Comparison of ENCODE assay signal across 20 cellular contexts in the genomic region with DNA sequence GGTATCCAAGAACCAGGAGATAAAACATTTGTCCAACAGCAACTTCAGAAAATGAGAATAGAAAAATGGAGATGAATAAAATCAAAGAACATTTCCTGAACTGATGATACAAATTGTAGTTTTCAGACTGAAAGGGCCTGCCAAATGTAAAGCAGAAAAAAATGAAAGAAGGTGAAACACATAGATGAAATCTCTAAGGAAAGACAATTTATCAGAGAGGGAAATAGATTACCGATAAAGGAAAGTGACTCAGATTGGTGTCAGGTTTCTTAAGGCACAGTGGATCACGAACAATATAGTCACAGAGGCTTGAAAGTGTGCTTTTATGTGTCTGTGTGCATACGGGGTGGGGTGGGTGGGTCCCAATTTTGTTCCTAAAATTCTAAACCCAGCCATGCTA. TPM values are rescaled to one million over a fixed set of nuclear protein-coding genes. Genes with fewer than 3 reads are reported as not detected.
DNase-seq lines count a peak whose midpoint lies in the region; ATAC-seq, FAIRE-seq and TF ChIP-seq lines count a peak whose summit lies in the region.
"Had no signal": no experiment of that assay in that cellular context is flagged by ENCODE, and none has a peak within 500 bp of the region (broad histone marks: within the 10 kb centered on the region; RNA-seq: fewer than 3 reads in every experiment).

No MANE protein-coding gene starts in this region.

- H3K4me3 ChIP-seq in breast epithelium (no peak overlapping the region), PC-3 (ENCODE audit: low read length) (no peak overlapping the region), endothelial cell of umbilical vein (replicated peaks in 1 of 3; ENCODE audit: insufficient read depth in 1 of 3, low read depth in 1 of 3, low read length in 3 of 3) (no peak overlapping the region)

- H3K27ac ChIP-seq in breast epithelium (no peak overlapping the region), PC-3 (ENCODE audit: low read length) (no peak overlapping the region), endothelial cell of umbilical vein (ENCODE audit: insufficient read depth, low read depth, low read length) (no peak overlapping the region)

- peaks cover 0 to 1% of the 10 kb centered on the region in 2 donors for H3K4me1 ChIP-seq in breast epithelium
- peaks cover 8% of the 10 kb centered on the region for H3K4me1 ChIP-seq in PC-3 (ENCODE audit: insufficient read depth, low read length)
- H3K4me1 ChIP-seq in endothelial cell of umbilical vein (ENCODE audit: control insufficient read depth, extremely low read depth, insufficient read depth, low read length): peaks cover 11% of the 10 kb centered on the region

- TF ChIP-seq POLR2A in breast epithelium (IDR thresholded peaks at IDR 0.05): no peak
- TF ChIP-seq POLR2A in endothelial cell of umbilical vein (IDR thresholded peaks at IDR 0.05; ENCODE audit: low read depth, low read length): no peak
- no peak for TF ChIP-seq POLR2A in GM12892 (IDR thresholded peaks at IDR 0.05; ENCODE audit: low read depth, low read length)

- TF ChIP-seq CTCF in MCF 10A (IDR thresholded peaks at IDR 0.05; ENCODE audit: unreplicated experiment): no peak
- no peak for TF ChIP-seq CTCF in breast epithelium (IDR thresholded peaks at IDR 0.05)
- TF ChIP-seq CTCF in PC-3 (conservative IDR thresholded peaks at IDR 0.05; ENCODE audit: low read depth, low read length): no peak
- TF ChIP-seq CTCF in endothelial cell of umbilical vein (IDR thresholded peaks at IDR 0.05; ENCODE audit: extremely low read depth in 1 of 2, insufficient read depth in 1 of 2, low read depth in 1 of 2, low read length in 2 of 2): no peak

- H3K9me3 ChIP-seq in breast epithelium (no peaks in the 10 kb centered on the region), PC-3 (ENCODE audit: low read length) (no peaks in the 10 kb centered on the region), endothelial cell of umbilical vein (replicated peaks; ENCODE audit: control insufficient read depth, insufficient read depth, low read length) (no peaks in the 10 kb centered on the region)

- peaks cover 20% of the 10 kb centered on the region for H3K79me2 ChIP-seq in PC-3 (ENCODE audit: low read length)
- H3K79me2 ChIP-seq in endothelial cell of umbilical vein (ENCODE audit: control insufficient read depth, insufficient read depth, low read length): peaks cover 8% of the 10 kb centered on the region

- peak; percentile 55 for FAIRE-seq in endothelial cell of umbilical vein (lab: Jason Lieb, UNC)
- no peak for FAIRE-seq in GM12892 (lab: Jason Lieb, UNC)
- FAIRE-seq: GM19239 had no signal

- no peaks in the 10 kb centered on the region for H3K27me3 Mint-ChIP-seq in MCF 10A (ENCODE audit: insufficient read depth, unreplicated experiment)
- H3K27me3 Mint-ChIP-seq: activated naive CD4-positive, alpha-beta T cell treated with anti-CD3 and anti-CD28 coated beads, Interleukin-2, amount 50 U/mL, for 24 hours; B cell had no signal

- H4K20me1 ChIP-seq in PC-3 (ENCODE audit: low read length) (no peaks in the 10 kb centered on the region), endothelial cell of umbilical vein (replicated peaks; ENCODE audit: control insufficient read depth, extremely low read depth, insufficient read depth, low read length) (no peaks in the 10 kb centered on the region)

- DNase-seq in MCF 10A (ENCODE audit: unreplicated experiment) (no peak), breast epithelium (ENCODE audit: low spot score in 2 of 2) (no peak), PC-3 (peak; percentile 55), endothelial cell of umbilical vein (ENCODE audit: low read depth, low spot score) (peak; percentile 35), GM12892 (ENCODE audit: insufficient read length) (no peak), GM19238 (ENCODE audit: insufficient read length, low spot score) (no peak)
- DNase-seq: DMS153; left cardiac atrium; midbrain; NCI-H1694; NCI-H446 treated with DMSO at 0.1 percent for 48 hours; stimulated activated CD4-positive, alpha-beta T cell treated with anti-CD3 and anti-CD28 coated beads, Interleukin-2, amount 100 ng/mL, for 48 hours; substantia nigra; SW 1271 had no signal

- H3K36me3 ChIP-seq in breast epithelium (no peaks in the 10 kb centered on the region), PC-3 (ENCODE audit: low read depth, low read length) (peaks cover 10% of the 10 kb centered on the region; the same call in 1 of the 2 replicates), endothelial cell of umbilical vein (ENCODE audit: control insufficient read depth in 2 of 2, extremely low read depth in 1 of 2, insufficient read depth in 2 of 2, low read length in 2 of 2) (peaks cover 0 to 7% of the 10 kb centered on the region in 2 experiments)

- no peaks in the 10 kb centered on the region for H3K9me2 ChIP-seq in PC-3 (replicated peaks; ENCODE audit: low read length)

- H3K27ac Mint-ChIP-seq in MCF 10A (ENCODE audit: low read depth, unreplicated experiment): peak overlapping the region; percentile 17
- H3K27ac Mint-ChIP-seq: B cell had no signal

- H3K4me2 ChIP-seq in PC-3 (ENCODE audit: low read length): peak overlapping the region; percentile 32
- H3K4me2 ChIP-seq in endothelial cell of umbilical vein (ENCODE audit: insufficient read depth, low read length): peak overlapping the region; percentile 60

- H3K4me1 Mint-ChIP-seq in MCF 10A (ENCODE audit: insufficient read depth, unreplicated experiment): peaks cover 11% of the 10 kb centered on the region

- BruUV-seq in MCF 10A (replicated peaks; lab: Mats Ljungman, UMichigan) (no TSS peak), PC-3 (replicated peaks; lab: Mats Ljungman, UMichigan) (no TSS peak), endothelial cell of umbilical vein (replicated peaks; lab: Mats Ljungman, UMichigan) (no TSS peak)

- POLR2A ChIA-PET in MCF 10A (lab: Yijun Ruan, JAX): interaction anchor here (1.6 kb wide), 1 partner anchor 18 kb away, joined by 5 read pairs; no protein-coding TSS in a partner anchor
- POLR2A ChIA-PET in PC-3 (lab: Charles Lee; ENCODE audit: unreplicated experiment): no interaction called here
- POLR2A ChIA-PET in endothelial cell of umbilical vein (lab: Charles Lee): no interaction called here

- H3K4me3 Mint-ChIP-seq in MCF 10A (ENCODE audit: unreplicated experiment): no peak overlapping the region
- H3K4me3 Mint-ChIP-seq: activated naive CD4-positive, alpha-beta T cell treated with anti-CD3 and anti-CD28 coated beads, Interleukin-2, amount 50 U/mL, for 24 hours; B cell had no signal

- H3K9me1 ChIP-seq in endothelial cell of umbilical vein (replicated peaks; ENCODE audit: control insufficient read depth, extremely low read depth, insufficient read depth, low read length): no peaks in the 10 kb centered on the region

- peaks cover 23% of the 10 kb centered on the region for H3K36me3 Mint-ChIP-seq in MCF 10A (ENCODE audit: insufficient read depth, unreplicated experiment)

- H3K9me3 Mint-ChIP-seq in MCF 10A (ENCODE audit: unreplicated experiment): no peaks in the 10 kb centered on the region
- H3K9me3 Mint-ChIP-seq: activated naive CD4-positive, alpha-beta T cell treated with anti-CD3 and anti-CD28 coated beads, Interleukin-2, amount 50 U/mL, for 24 hours had no signal

- H3K9ac ChIP-seq in PC-3 (ENCODE audit: low read length) (no peak overlapping the region), endothelial cell of umbilical vein (replicated peaks; ENCODE audit: extremely low read depth, insufficient read depth, low read length) (no peak overlapping the region)

- CTCF ChIA-PET in MCF 10A (lab: Yijun Ruan, JAX): no interaction called here
- CTCF ChIA-PET in PC-3 (lab: Charles Lee): no interaction called here
- CTCF ChIA-PET in endothelial cell of umbilical vein (lab: Charles Lee): interaction anchor here (1.0 to 1.2 kb wide), 2 partner anchors 10 to 20 kb away, joined by 3 to 4 read pairs; no protein-coding TSS in a partner anchor

- intact Hi-C loops in MCF 10A (cut with micrococcal nuclease): no loop called here
- intact Hi-C loops in breast epithelium (cut with DNase I; ENCODE audit: low total_unique reads): no loop called here
- intact Hi-C loops in PC-3 (cut with micrococcal nuclease): no loop called here
- intact Hi-C loops in endothelial cell of umbilical vein (cut with micrococcal nuclease): no loop called here

- H3K27me3 ChIP-seq in breast epithelium (no peaks in the 10 kb centered on the region), PC-3 (ENCODE audit: low read length) (no peaks in the 10 kb centered on the region), endothelial cell of umbilical vein (ENCODE audit: control insufficient read depth in 2 of 2, insufficient read depth in 2 of 2, low read length in 2 of 2) (no peaks in the 10 kb centered on the region)

- dilution Hi-C loops in endothelial cell of umbilical vein (cut with MboI; ENCODE audit: extremely low pct_ligation_motif_present, low sequenced_read_pairs): no loop called here

- no peak overlapping the region for H2AFZ ChIP-seq in PC-3 (ENCODE audit: low read length)
- H2AFZ ChIP-seq in endothelial cell of umbilical vein (ENCODE audit: low read depth, low read length): no peak overlapping the region

- no peak for ATAC-seq in PC-3
- no peak for ATAC-seq in GM19467 (IDR thresholded peaks at IDR 0.05; ENCODE audit: unreplicated experiment)
- no peak for ATAC-seq in GM21529 (IDR thresholded peaks at IDR 0.05; ENCODE audit: unreplicated experiment)
- ATAC-seq: left cardiac atrium, sciatic nerve had no signal

- peaks cover 4% of the 10 kb centered on the region for H3F3A ChIP-seq in PC-3 (ENCODE audit: low read length, unreplicated experiment)

RNA-seq across cellular contexts. Expression of gene STT3A, which starts 4.1 kb away (rescaled TPM):
- total RNA-seq in MCF 10A (2022) (293 and 414 TPM in 2 replicates), breast epithelium (100 to 1,000 TPM in 1 of 3 donors, 10 to 100 TPM in 2; 70.2 to 105 (median 96.0) TPM), PC-3 (2014; rRNA removed) (160 and 182 TPM in 2 replicates), endothelial cell of umbilical vein (216 and 236 TPM in 2 replicates)
- 316 and 362 TPM in 2 replicates for polyA plus RNA-seq in endothelial cell of umbilical vein
- polyA plus RNA-seq in endothelial cell of umbilical vein (2011; cell fraction: cytosol; rRNA removed): 155 and 204 TPM in 2 replicates
- 173 and 181 TPM in 2 replicates for polyA plus RNA-seq in endothelial cell of umbilical vein (2011; cell fraction: nucleus; rRNA removed)
- polyA plus RNA-seq in endothelial cell of umbilical vein (2012): 237 and 256 TPM in 2 replicates
- polyA minus RNA-seq in endothelial cell of umbilical vein: 1,347 and 1,527 TPM in 2 replicates
- polyA minus RNA-seq in endothelial cell of umbilical vein (2011; cell fraction: cytosol; rRNA and poly(A)+ RNA removed): 124 TPM
- 241 and 437 TPM in 2 replicates for polyA minus RNA-seq in endothelial cell of umbilical vein (2011; cell fraction: nucleus; rRNA and poly(A)+ RNA removed)
- 75.7 TPM for polyA plus RNA-seq in GM12892 (2012; ENCODE audit: missing spikeins)

RNA-seq across cellular contexts. Expression of gene EI24, which starts 19.2 kb away (rescaled TPM):
- 93.1 and 96.9 TPM in 2 replicates for total RNA-seq in MCF 10A (2022)
- total RNA-seq in breast epithelium: 100 to 1,000 TPM in 1 of 3 donors, 10 to 100 TPM in 2; 88.5 to 111 (median 94.1) TPM
- total RNA-seq in PC-3 (2014; rRNA removed): 154 and 166 TPM in 2 replicates
- total RNA-seq in endothelial cell of umbilical vein: 115 and 119 TPM in 2 replicates
- 175 and 192 TPM in 2 replicates for polyA plus RNA-seq in endothelial cell of umbilical vein
- polyA plus RNA-seq in endothelial cell of umbilical vein (2011; cell fraction: cytosol; rRNA removed): 111 and 122 TPM in 2 replicates
- 39.6 and 49.7 TPM in 2 replicates for polyA plus RNA-seq in endothelial cell of umbilical vein (2011; cell fraction: nucleus; rRNA removed)
- 116 and 160 TPM in 2 replicates for polyA plus RNA-seq in endothelial cell of umbilical vein (2012)
- polyA minus RNA-seq in endothelial cell of umbilical vein: 156 and 172 TPM in 2 replicates
- 34.1 TPM for polyA minus RNA-seq in endothelial cell of umbilical vein (2011; cell fraction: cytosol; rRNA and poly(A)+ RNA removed)
- polyA minus RNA-seq in endothelial cell of umbilical vein (2011; cell fraction: nucleus; rRNA and poly(A)+ RNA removed): 19.0 and 32.2 TPM in 2 replicates
- polyA plus RNA-seq in GM12892 (2012; ENCODE audit: missing spikeins): 43.3 TPM

RNA-seq across cellular contexts. Expression of gene CHEK1, which starts 36.5 kb away (rescaled TPM):
- total RNA-seq in MCF 10A (2022) (23.7 and 33.3 TPM in 2 replicates), breast epithelium (1 to 10 TPM; 3.1 to 6.6 (median 3.2) TPM), PC-3 (2014; rRNA removed) (49.8 and 64.7 TPM in 2 replicates), endothelial cell of umbilical vein (55.6 and 66.1 TPM in 2 replicates)
- polyA plus RNA-seq in endothelial cell of umbilical vein: 11.8 and 15.0 TPM in 2 replicates
- 22.5 and 26.7 TPM in 2 replicates for polyA plus RNA-seq in endothelial cell of umbilical vein (2011; cell fraction: cytosol; rRNA removed)
- 23.5 and 38.8 TPM in 2 replicates for polyA plus RNA-seq in endothelial cell of umbilical vein (2011; cell fraction: nucleus; rRNA removed)
- 34.3 and 57.9 TPM in 2 replicates for polyA plus RNA-seq in endothelial cell of umbilical vein (2012)
- polyA minus RNA-seq in endothelial cell of umbilical vein: 23.3 and 25.5 TPM in 2 replicates
- polyA minus RNA-seq in endothelial cell of umbilical vein (2011; cell fraction: cytosol; rRNA and poly(A)+ RNA removed): 19.6 TPM
- polyA minus RNA-seq in endothelial cell of umbilical vein (2011; cell fraction: nucleus; rRNA and poly(A)+ RNA removed): 38.6 and 58.6 TPM in 2 replicates
- 36.5 TPM for polyA plus RNA-seq in GM12892 (2012; ENCODE audit: missing spikeins)

Comparison
In these comparisons a context has a peak if more than half of its experiments do, and no peak if none do; other contexts are left out.
1. DNase-seq: peak in PC-3 (single experiment) and endothelial cell of umbilical vein (single experiment); none in MCF 10A (single experiment), breast epithelium (0 of 2), GM12892 (single experiment) and GM19238 (single experiment).